Comparison of ENCODE assay signal across 37 cellular contexts in the genomic region with DNA sequence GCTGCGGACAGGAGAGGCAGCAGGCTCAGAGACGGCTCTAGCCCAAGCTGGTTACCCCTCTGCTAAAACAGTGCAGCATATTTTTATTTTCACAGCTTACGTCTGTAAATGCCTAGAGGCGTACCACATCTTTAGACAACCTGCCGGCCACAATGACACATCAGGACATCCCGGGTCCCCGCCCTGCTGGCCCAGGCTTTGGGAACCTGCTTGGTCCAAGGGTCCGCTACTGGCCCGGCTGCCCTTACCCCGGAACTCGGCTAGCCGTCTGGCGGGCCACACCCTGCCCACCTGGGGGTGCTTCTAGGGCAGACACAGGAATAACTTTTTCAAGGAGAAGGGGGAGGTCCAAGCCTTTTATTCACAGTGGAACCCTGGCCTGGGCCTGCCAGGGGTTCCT. TPM values are rescaled to one million over a fixed set of nuclear protein-coding genes. Genes with fewer than 3 reads are reported as not detected.
"Had no signal": no experiment of that assay in that cellular context is flagged by ENCODE, and none has a peak within 500 bp of the region (broad histone marks: within the 10 kb centered on the region; RNA-seq: fewer than 3 reads in every experiment).

No MANE protein-coding gene starts in this region.

- H3K9me3 ChIP-seq: left lung, lower lobe of right lung, neutrophil, ovary, right atrium auricular region, right lobe of liver, tibial nerve, vagina had no signal

- H3K4me3 ChIP-seq: left lung, lower lobe of right lung, neural progenitor cell, ovary, right atrium auricular region, right lobe of liver, smooth muscle cell, tibial nerve, vagina had no signal

- H3K36me3 ChIP-seq: neural progenitor cell, ovary, right atrium auricular region, right lobe of liver, vagina had no signal

- ATAC-seq: left colon; left lung; lower lobe of right lung; natural killer cell; right lobe of liver; stimulated activated memory B cell treated with anti-CD40 and anti-IgM and Interleukin-4, amounts not matched to agents 10 μg/mL and 1 μg/mL and 100 μg/mL, for 72 hours; stimulated activated naive CD8-positive, alpha-beta T cell treated with anti-CD3 and anti-CD28 coated beads, Interleukin-15, amount 100 ng/mL, for 72 hours had no signal

- H3K27ac ChIP-seq: left lung, lower lobe of right lung, neural progenitor cell, neutrophil, ovary, right atrium auricular region, right lobe of liver, tibial nerve, vagina had no signal

- H3K9ac ChIP-seq: neural progenitor cell had no signal

- DNase-seq: hypothalamus; immature natural killer cell; kidney; left colon; lower lobe of right lung; mammary epithelial cell; mesenchymal stem cell; naive B cell; natural killer cell; nephron progenitor cell; occipital lobe; ovary; right lobe of liver; stimulated activated CD4-positive, alpha-beta T cell treated with anti-CD3 and anti-CD28 coated beads, Interleukin-1b, Interleukin-23, amount 100 ng/mL, for 48 hours; stimulated activated CD4-positive, alpha-beta T cell treated with anti-CD3 and anti-CD28 coated beads, Interleukin-2, amount 100 ng/mL, for 48 hours; stimulated activated CD4-positive, alpha-beta T cell treated with anti-CD3 and anti-CD28 coated beads, Interleukin-4, amount 100 ng/mL, for 4 hours; stimulated activated CD8-positive, alpha-beta memory T cell treated with anti-CD3 and anti-CD28 coated beads, Interleukin-4, amount 100 ng/mL, for 48 hours; stimulated activated naive CD4-positive, alpha-beta T cell treated with Interleukin-2 at 50 U/mL for 16 hours; stimulated activated naive CD8-positive, alpha-beta T cell treated with anti-CD3 and anti-CD28 coated beads, Interleukin-15, amount 100 ng/mL, for 72 hours; substantia nigra had no signal

- H3K27me3 ChIP-seq: left lung, neutrophil, ovary, right atrium auricular region, right lobe of liver, tibial nerve, vagina had no signal

- FAIRE-seq: islet of Langerhans, kidney had no signal

RNA-seq across cellular contexts. Expression of a gene that starts 53.2 kb away (rescaled TPM):
- total RNA-seq: kidney, left colon, left lung, liver, lower lobe of right lung, mammary epithelial cell, mucosa of gallbladder, natural killer cell, occipital lobe, ovary, progenitor cell of endocrine pancreas, pulmonary artery endothelial cell, renal cortical epithelial cell, right atrium auricular region, right lobe of liver, skeletal muscle tissue, smooth muscle cell, temporal lobe, tibial nerve, ureter, vagina had no signal
- polyA plus RNA-seq: immature natural killer cell, liver, mammary epithelial cell, ovary, smooth muscle cell had no signal
